ENCODE assay signal across 1 cellular context in genomic region chr9:12735669-12736068, GRCh38.
TF ChIP-seq lines count a peak whose summit lies in the region.

No MANE protein-coding gene starts in this region.

TF ChIP-seq in GM12878, 131 proteins besides CTCF, POLR2A, EP300 and RAD21 (continued from another document):
- TF ChIP-seq IRF3 (IDR thresholded peaks at IDR 0.05) = no peak
- peak; percentile 43 for TF ChIP-seq IKZF1 (conservative IDR thresholded peaks at IDR 0.05)
- peak; percentile 42; the same call in 1 of the 2 replicates for TF ChIP-seq MTA2 (IDR thresholded peaks at IDR 0.05; ENCODE audit: low read depth)
- TF ChIP-seq CREB1 (IDR thresholded peaks at IDR 0.05; ENCODE audit: low read depth) = peak; percentile 44; the same call in 1 of the 2 replicates
- peak; percentile 60 for TF ChIP-seq ATF7 (IDR thresholded peaks at IDR 0.05; ENCODE audit: low read depth)
- no peak for TF ChIP-seq NRF1 (conservative IDR thresholded peaks at IDR 0.05; ENCODE audit: low read depth, low read length)
- TF ChIP-seq MEF2A (IDR thresholded peaks at IDR 0.05; ENCODE audit: insufficient read depth, low read depth, low read length) = peak; percentile 51; the same call in 1 of the 2 replicates
- TF ChIP-seq RUNX3 (IDR thresholded peaks at IDR 0.05; ENCODE audit: low read length) = peak; percentile 75
TF ChIP-seq in GM12878: peak in this region for 12.
